In genomic region chrX:110322603-110323002, GRCh38 we compare ENCODE assay signal across 1 cellular context.
A peak's percentile ranks its signal among the peaks of the same experiment; 100 is the strongest.
TF ChIP-seq lines count a peak whose summit lies in the region.

No MANE protein-coding gene starts in this region.

TF ChIP-seq in HEK293, 187 proteins besides CTCF, POLR2A, EP300 and RAD21 (continued from another document and continues in another):
- TF ChIP-seq IKZF3 (tag by site-specific recombination; IDR thresholded peaks at IDR 0.05) (0 out of 2 replicates have a peak, but pooled peaks have one; percentile 52), ZBTB48 (tag by site-specific recombination; IDR thresholded peaks at IDR 0.05) (no peak), ZNF18 (tag by site-specific recombination; IDR thresholded peaks at IDR 0.05) (no peak), ZNF830 (tag by site-specific recombination; IDR thresholded peaks at IDR 0.05; ENCODE audit: low read depth) (no peak), ZIC2 (tag by site-specific recombination; IDR thresholded peaks at IDR 0.05) (no peak), PRDM2 (tag by site-specific recombination; IDR thresholded peaks at IDR 0.05; ENCODE audit: borderline replicate concordance) (no peak), EGR2 (tag by site-specific recombination; IDR thresholded peaks at IDR 0.05; ENCODE audit: low read depth) (no peak), ZNF202 (tag by site-specific recombination; IDR thresholded peaks at IDR 0.05; ENCODE audit: borderline replicate concordance) (no peak), ZNF426 (tag by site-specific recombination; IDR thresholded peaks at IDR 0.05) (no peak), SP2 (tag by site-specific recombination; IDR thresholded peaks at IDR 0.05) (no peak), ZNF658 (tag by site-specific recombination; IDR thresholded peaks at IDR 0.05) (no peak), ZNF184 (tag by site-specific recombination; IDR thresholded peaks at IDR 0.05) (no peak), ZNF121 (tag by site-specific recombination; IDR thresholded peaks at IDR 0.05) (no peak), ZFP69B (tag by site-specific recombination; IDR thresholded peaks at IDR 0.05) (no peak), WT1 (tag by site-specific recombination; IDR thresholded peaks at IDR 0.05) (no peak), ZNF624 (tag by site-specific recombination; IDR thresholded peaks at IDR 0.05) (no peak), ZNF433 (tag by site-specific recombination; IDR thresholded peaks at IDR 0.05; ENCODE audit: low read depth) (no peak), ZNF623 (tag by site-specific recombination; IDR thresholded peaks at IDR 0.05) (no peak), KLF17 (tag by site-specific recombination; IDR thresholded peaks at IDR 0.05) (no peak), ZSCAN16 (tag by site-specific recombination; IDR thresholded peaks at IDR 0.05) (no peak), ZNF513 (tag by site-specific recombination; IDR thresholded peaks at IDR 0.05) (no peak), ZSCAN23 (tag by site-specific recombination; IDR thresholded peaks at IDR 0.05) (0 out of 2 replicates have a peak, but pooled peaks have one; percentile 29), GLIS1 (tag by site-specific recombination; IDR thresholded peaks at IDR 0.05) (no peak), ZNF660 (tag by site-specific recombination; IDR thresholded peaks at IDR 0.05) (0 out of 2 replicates have a peak, but pooled peaks have one; percentile 71), OSR2 (tag by site-specific recombination; IDR thresholded peaks at IDR 0.05) (peak; percentile 98), KLF9 (tag by site-specific recombination; IDR thresholded peaks at IDR 0.05; ENCODE audit: low read depth) (no peak), ZNF544 (tag by site-specific recombination; IDR thresholded peaks at IDR 0.05) (no peak), ZNF175 (tag by site-specific recombination; IDR thresholded peaks at IDR 0.05) (no peak), REPIN1 (tag by site-specific recombination; IDR thresholded peaks at IDR 0.05; ENCODE audit: low read depth) (no peak), ZNF585B (tag by site-specific recombination; IDR thresholded peaks at IDR 0.05) (no peak), ZNF114 (tag by site-specific recombination; IDR thresholded peaks at IDR 0.05) (no peak), ZNF146 (tag by site-specific recombination; IDR thresholded peaks at IDR 0.05) (no peak), ZNF791 (tag by site-specific recombination; IDR thresholded peaks at IDR 0.05) (no peak), ZNF24 (tag by site-specific recombination; IDR thresholded peaks at IDR 0.05) (no peak; the same call in 1 of the 2 replicates), ZFP3 (tag by site-specific recombination; IDR thresholded peaks at IDR 0.05; ENCODE audit: low read depth) (no peak), ZFHX2 (tag by site-specific recombination; conservative IDR thresholded peaks at IDR 0.05) (no peak), ZNF768 (tag by site-specific recombination; IDR thresholded peaks at IDR 0.05) (no peak), SETDB1 (IDR thresholded peaks at IDR 0.05; ENCODE audit: insufficient read length, low read length) (no peak), ZBTB1 (tag by site-specific recombination; IDR thresholded peaks at IDR 0.05) (no peak), SALL2 (tag by site-specific recombination; IDR thresholded peaks at IDR 0.05; ENCODE audit: borderline replicate concordance) (no peak), YY1 (tag by site-specific recombination; IDR thresholded peaks at IDR 0.05) (no peak), ZNF398 (tag by site-specific recombination; IDR thresholded peaks at IDR 0.05) (no peak), ELK4 (IDR thresholded peaks at IDR 0.05; ENCODE audit: borderline replicate concordance, low read depth, low read length) (no peak), ZNF449 (tag by site-specific recombination; IDR thresholded peaks at IDR 0.05) (no peak), ZNF777 (tag by site-specific recombination; IDR thresholded peaks at IDR 0.05; ENCODE audit: borderline replicate concordance) (no peak), ZNF311 (tag by site-specific recombination; IDR thresholded peaks at IDR 0.05; ENCODE audit: borderline replicate concordance) (no peak)
- TF ChIP-seq, protein P1, sequence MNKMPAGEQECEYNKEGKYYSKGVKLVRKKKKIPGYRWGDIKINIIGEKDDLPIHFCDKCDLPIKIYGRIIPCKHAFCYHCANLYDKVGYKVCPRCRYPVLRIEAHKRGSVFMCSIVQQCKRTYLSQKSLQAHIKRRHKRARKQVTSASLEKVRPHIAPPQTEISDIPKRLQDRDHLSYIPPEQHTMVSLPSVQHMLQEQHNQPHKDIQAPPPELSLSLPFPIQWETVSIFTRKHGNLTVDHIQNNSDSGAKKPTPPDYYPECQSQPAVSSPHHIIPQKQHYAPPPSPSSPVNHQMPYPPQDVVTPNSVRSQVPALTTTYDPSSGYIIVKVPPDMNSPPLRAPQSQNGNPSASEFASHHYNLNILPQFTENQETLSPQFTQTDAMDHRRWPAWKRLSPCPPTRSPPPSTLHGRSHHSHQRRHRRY (tag by site-specific recombination; IDR thresholded peaks at IDR 0.05): no peak
- TF ChIP-seq, protein P2, sequence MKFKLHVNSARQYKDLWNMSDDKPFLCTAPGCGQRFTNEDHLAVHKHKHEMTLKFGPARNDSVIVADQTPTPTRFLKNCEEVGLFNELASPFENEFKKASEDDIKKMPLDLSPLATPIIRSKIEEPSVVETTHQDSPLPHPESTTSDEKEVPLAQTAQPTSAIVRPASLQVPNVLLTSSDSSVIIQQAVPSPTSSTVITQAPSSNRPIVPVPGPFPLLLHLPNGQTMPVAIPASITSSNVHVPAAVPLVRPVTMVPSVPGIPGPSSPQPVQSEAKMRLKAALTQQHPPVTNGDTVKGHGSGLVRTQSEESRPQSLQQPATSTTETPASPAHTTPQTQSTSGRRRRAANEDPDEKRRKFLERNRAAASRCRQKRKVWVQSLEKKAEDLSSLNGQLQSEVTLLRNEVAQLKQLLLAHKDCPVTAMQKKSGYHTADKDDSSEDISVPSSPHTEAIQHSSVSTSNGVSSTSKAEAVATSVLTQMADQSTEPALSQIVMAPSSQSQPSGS (tag by site-specific recombination; IDR thresholded peaks at IDR 0.05; ENCODE audit: low read depth): no peak
- TF ChIP-seq, protein P3, sequence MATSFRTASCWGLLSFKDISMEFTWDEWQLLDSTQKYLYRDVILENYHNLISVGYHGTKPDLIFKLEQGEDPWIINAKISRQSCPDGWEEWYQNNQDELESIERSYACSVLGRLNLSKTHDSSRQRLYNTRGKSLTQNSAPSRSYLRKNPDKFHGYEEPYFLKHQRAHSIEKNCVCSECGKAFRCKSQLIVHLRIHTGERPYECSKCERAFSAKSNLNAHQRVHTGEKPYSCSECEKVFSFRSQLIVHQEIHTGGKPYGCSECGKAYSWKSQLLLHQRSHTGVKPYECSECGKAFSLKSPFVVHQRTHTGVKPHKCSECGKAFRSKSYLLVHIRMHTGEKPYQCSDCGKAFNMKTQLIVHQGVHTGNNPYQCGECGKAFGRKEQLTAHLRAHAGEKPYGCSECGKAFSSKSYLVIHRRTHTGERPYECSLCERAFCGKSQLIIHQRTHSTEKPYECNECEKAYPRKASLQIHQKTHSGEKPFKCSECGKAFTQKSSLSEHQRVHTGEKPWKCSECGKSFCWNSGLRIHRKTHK (tag by site-specific recombination; IDR thresholded peaks at IDR 0.05): no peak
